In the genomic region with DNA sequence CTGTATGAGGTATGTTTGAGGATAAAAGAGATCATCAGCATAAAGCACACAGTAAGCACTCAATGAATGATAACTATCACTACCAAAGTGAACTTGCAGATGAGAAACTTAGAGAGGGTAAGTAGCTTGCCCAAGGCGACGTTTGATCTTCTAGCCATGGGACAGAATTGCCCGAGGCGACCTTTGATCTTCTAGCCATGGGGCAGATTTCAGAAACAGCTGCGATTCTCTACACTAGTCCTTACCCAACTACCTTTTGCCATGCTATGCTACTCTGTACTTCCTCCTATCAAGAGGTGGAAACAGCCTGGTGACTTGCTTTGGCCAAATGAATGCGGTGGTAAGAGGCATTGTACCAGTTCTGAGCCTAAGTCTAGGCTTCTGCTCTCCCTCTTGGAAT, we compare ENCODE assay signal across 27 cellular contexts.
"Had no signal": no experiment of that assay in that cellular context is flagged by ENCODE, and none has a peak within 500 bp of the region (broad histone marks: within the 10 kb centered on the region; RNA-seq: fewer than 3 reads in every experiment).

No MANE protein-coding gene starts in this region.

- FAIRE-seq: pancreas had no signal

- H3K4me3 ChIP-seq: ascending aorta, coronary artery, dorsolateral prefrontal cortex, heart left ventricle, lower lobe of right lung, pancreas, psoas muscle, spleen, testis, upper lobe of left lung, vagina had no signal

- H3K9me3 ChIP-seq: heart left ventricle, lower lobe of right lung, pancreas, psoas muscle, spleen, testis, upper lobe of left lung, vagina had no signal

- H3K27me3 ChIP-seq: ascending aorta, dorsolateral prefrontal cortex, heart left ventricle, pancreas, spleen, testis, upper lobe of left lung, vagina had no signal

- ATAC-seq: lower lobe of right lung; naive thymus-derived CD4-positive, alpha-beta T cell; pancreas; psoas muscle had no signal

- H3K36me3 ChIP-seq: ascending aorta, heart left ventricle, lower lobe of right lung, pancreas, spleen, upper lobe of left lung, vagina had no signal

- DNase-seq: activated CD4-positive, alpha-beta memory T cell treated with anti-CD3 and anti-CD28 coated beads for 36 hours; activated CD4-positive, alpha-beta T cell treated with anti-CD3 and anti-CD28 coated beads, Interleukin-2, amount 10 ng/mL, durations not matched to agents 24 days and 14 days; activated CD4-positive, CD25-positive, alpha-beta regulatory T cell treated with anti-CD3 and anti-CD28 coated beads, Interleukin-2, amount 50 U/mL, for 72 hours; activated CD8-positive, alpha-beta memory T cell treated with anti-CD3 and anti-CD28 coated beads, Interleukin-2, amount 50 U/mL, for 4 hours; activated gamma-delta T cell; activated naive CD4-positive, alpha-beta T cell treated with anti-CD3 and anti-CD28 coated beads, Interleukin-2, amount 10 ng/mL, durations not matched to agents 7 days and 5 days; activated naive CD8-positive, alpha-beta T cell treated with anti-CD3 and anti-CD28 coated beads, Interleukin-2, amount 10 ng/mL, durations not matched to agents 7 days and 5 days; activated T-cell treated with anti-CD3 and anti-CD28 coated beads, Interleukin-2, amount 50 U/mL, for 1 hour; dorsolateral prefrontal cortex; effector memory CD4-positive, alpha-beta T cell; erythroblast; foreskin fibroblast; heart left ventricle; hypothalamus; immature natural killer cell; lower lobe of right lung; naive thymus-derived CD4-positive, alpha-beta T cell; pancreas; psoas muscle; spleen; stimulated activated naive CD4-positive, alpha-beta T cell treated with Interleukin-2 at 50 U/mL for 16 hours; T-helper 2 cell; testis; upper lobe of left lung had no signal

- H3K4me1 ChIP-seq: heart left ventricle, pancreas, spleen, upper lobe of left lung had no signal

- H3K27ac ChIP-seq: coronary artery, dorsolateral prefrontal cortex, lower lobe of right lung, pancreas, psoas muscle, spleen, testis, upper lobe of left lung, vagina had no signal
